In the genomic region with DNA sequence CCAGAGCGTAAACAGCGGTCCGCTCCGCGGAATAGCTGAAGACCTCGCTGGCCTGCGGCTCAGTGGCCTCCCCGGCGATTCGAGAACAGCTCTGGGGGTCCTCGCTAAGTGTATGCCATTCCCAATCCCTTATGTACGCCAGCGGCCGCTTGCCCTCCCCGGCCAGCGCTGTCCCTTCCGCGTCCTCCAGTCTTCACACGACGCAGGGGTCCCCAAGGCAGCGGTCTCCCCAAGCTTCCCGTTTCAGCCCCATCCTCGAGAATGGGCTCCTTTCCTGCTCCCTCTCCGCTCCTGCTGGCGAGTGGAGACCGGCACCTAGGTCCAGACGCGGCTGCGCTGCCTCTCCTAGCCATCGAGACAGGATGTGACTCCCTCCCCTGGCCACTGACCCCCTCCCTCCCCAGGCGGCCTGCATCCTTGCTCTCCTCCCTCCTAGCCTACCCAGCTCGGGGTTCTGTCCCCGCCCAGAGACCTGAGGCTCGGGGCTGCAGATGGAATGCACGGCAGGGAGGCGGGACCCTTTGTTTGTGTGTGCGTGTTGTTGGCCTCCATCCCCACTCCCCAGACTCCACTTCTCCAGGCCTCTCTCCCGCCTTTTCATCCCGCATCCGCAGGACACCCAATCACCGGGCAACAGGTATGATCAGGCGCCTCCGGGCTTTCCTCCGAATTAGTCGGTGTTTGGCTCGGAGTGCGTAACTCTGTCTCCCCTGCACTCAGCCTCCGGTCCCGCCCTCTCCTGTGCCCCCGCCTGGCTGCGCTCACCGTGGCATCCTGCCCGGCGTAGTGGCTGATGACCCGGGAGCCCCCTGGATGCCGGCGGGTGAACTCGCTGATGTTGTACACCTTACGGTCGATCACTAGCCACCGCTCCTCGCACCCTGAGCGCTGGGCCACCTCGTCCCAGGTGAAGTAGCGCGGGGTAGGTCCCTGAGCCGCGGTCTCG, we compare ENCODE assay signal across 8 cellular contexts. TPM values are rescaled to one million over a fixed set of nuclear protein-coding genes. Genes with fewer than 3 reads are reported as not detected.
DNase-seq lines count a peak whose midpoint lies in the region; ATAC-seq and TF ChIP-seq lines count a peak whose summit lies in the region.

No MANE protein-coding gene starts in this region.

- no peak for TF ChIP-seq POLR2A in esophagus muscularis mucosa (IDR thresholded peaks at IDR 0.05; ENCODE audit: low read depth)

- H3K4me1 Mint-ChIP-seq in activated T-cell treated with anti-CD3 and anti-CD28 coated beads, Interleukin-2, amount 50 U/mL, for 4 hours (ENCODE audit: low read depth) = peaks cover 13% of the 10 kb centered on the region

- peaks cover 11 to 29% (median 22%) of the 10 kb centered on the region in 4 donors for H3K4me1 ChIP-seq in esophagus muscularis mucosa
- peaks cover 23% of the 10 kb centered on the region for H3K4me1 ChIP-seq in mucosa of stomach (ENCODE audit: control insufficient read depth, insufficient read depth, low read length)

- WGBS in esophagus muscularis mucosa = 0% methylated on average over 42 of the region's 69 CpGs

- no peaks in the 10 kb centered on the region for H3K9me3 ChIP-seq in esophagus muscularis mucosa
- no peaks in the 10 kb centered on the region for H3K9me3 ChIP-seq in mucosa of stomach (ENCODE audit: control insufficient read depth, low read length)

- no peak for TF ChIP-seq CTCF in esophagus muscularis mucosa (IDR thresholded peaks at IDR 0.05)

- intact Hi-C loops in esophagus muscularis mucosa (cut with DNase I) = no loop called here

- H3K27me3 ChIP-seq in esophagus muscularis mucosa (peaks cover 0 to 13% (median 0%) of the 10 kb centered on the region in 4 donors), mucosa of stomach (ENCODE audit: control insufficient read depth, insufficient read depth, low read length) (peaks cover 24% of the 10 kb centered on the region)

- no peaks in the 10 kb centered on the region for H3K36me3 Mint-ChIP-seq in activated T-cell treated with anti-CD3 and anti-CD28 coated beads, Interleukin-2, amount 50 U/mL, for 4 hours (ENCODE audit: insufficient read depth)

- no peaks in the 10 kb centered on the region for H3K9me3 Mint-ChIP-seq in activated T-cell treated with anti-CD3 and anti-CD28 coated beads, Interleukin-2, amount 50 U/mL, for 4 hours

- peaks cover 29% of the 10 kb centered on the region for H3K27me3 Mint-ChIP-seq in activated T-cell treated with anti-CD3 and anti-CD28 coated beads, Interleukin-2, amount 50 U/mL, for 4 hours (ENCODE audit: low read depth)

- no peak for TF ChIP-seq EP300 in esophagus muscularis mucosa (IDR thresholded peaks at IDR 0.05)

- peak overlapping the region; percentile 71 to 88 (median 74) for H3K4me3 ChIP-seq in esophagus muscularis mucosa
- H3K4me3 ChIP-seq in mucosa of stomach (ENCODE audit: low read length) = peak overlapping the region; percentile 68

- peak overlapping the region; percentile 73 for H3K9ac ChIP-seq in mucosa of stomach (ENCODE audit: low read length)

- H3K27ac ChIP-seq in esophagus muscularis mucosa (replicated peaks in 1 of 4) = peak overlapping the region; percentile 95 to 99 (median 97)

- H3K36me3 ChIP-seq in esophagus muscularis mucosa (peaks cover 8 to 24% (median 17%) of the 10 kb centered on the region in 4 donors), mucosa of stomach (ENCODE audit: control insufficient read depth, insufficient read depth, low read length) (no peaks in the 10 kb centered on the region)

- ATAC-seq in GM18867 (IDR thresholded peaks at IDR 0.05; ENCODE audit: unreplicated experiment) (peak; percentile 45), HG03175 (IDR thresholded peaks at IDR 0.05; ENCODE audit: unreplicated experiment) (peak; percentile 36)
- ATAC-seq in activated T-cell treated with anti-CD3 and anti-CD28 coated beads, Interleukin-2, amount 50 U/mL, for 4 hours = peak; percentile 71 to 77

- H3K4me3 Mint-ChIP-seq in activated T-cell treated with anti-CD3 and anti-CD28 coated beads, Interleukin-2, amount 50 U/mL, for 4 hours = peak overlapping the region; percentile 84

- DNase-seq in AG20443 (ENCODE audit: low spot score) = peak; percentile 73
- peak; percentile 38 for DNase-seq in NCI-H748 treated with DMSO at 0.1 percent for 48 hours (lab: John Stamatoyannopoulos, UW)
- DNase-seq in activated T-cell treated with anti-CD3 and anti-CD28 coated beads, Interleukin-2, amount 50 U/mL, for 4 hours = peak; percentile 49
- DNase-seq in esophagus muscularis mucosa (ENCODE audit: extremely low spot score) = no peak
- peak; percentile 65 for DNase-seq in superior temporal gyrus (ENCODE audit: extremely low spot score)

RNA-seq across cellular contexts. Expression of gene FADS1, which starts 0.7 kb away (rescaled TPM):
- 1 to 10 TPM; 2.1 to 3.5 (median 3.3) TPM for total RNA-seq in activated T-cell treated with anti-CD3 and anti-CD28 coated beads, Interleukin-2, amount 50 U/mL, for 4 hours
- 10 to 100 TPM; 20.2 to 26.0 (median 23.8) TPM for total RNA-seq in esophagus muscularis mucosa

RNA-seq across cellular contexts. Expression of gene FADS2, which starts 12.0 kb away (rescaled TPM):
- 1 to 10 TPM; 2.5 to 3.6 (median 3.1) TPM for total RNA-seq in activated T-cell treated with anti-CD3 and anti-CD28 coated beads, Interleukin-2, amount 50 U/mL, for 4 hours
- total RNA-seq in esophagus muscularis mucosa = 10 to 100 TPM; 15.9 to 32.8 (median 28.0) TPM

RNA-seq across cellular contexts. Expression of gene FEN1, which starts 23.4 kb away (rescaled TPM):
- total RNA-seq in activated T-cell treated with anti-CD3 and anti-CD28 coated beads, Interleukin-2, amount 50 U/mL, for 4 hours = 100 to 1,000 TPM in 1 of 3 donors, 10 to 100 TPM in 2; 92.8 to 108 (median 94.2) TPM
- 10 to 100 TPM in 1 of 4 donors, 1 to 10 TPM in 3; 5.0 to 10.2 (median 7.5) TPM for total RNA-seq in esophagus muscularis mucosa

RNA-seq across cellular contexts. Expression of gene TMEM258, which starts 23.7 kb away (rescaled TPM):
- 100 to 1,000 TPM; 139 to 143 (median 142) TPM for total RNA-seq in activated T-cell treated with anti-CD3 and anti-CD28 coated beads, Interleukin-2, amount 50 U/mL, for 4 hours
- total RNA-seq in esophagus muscularis mucosa = 10 to 100 TPM; 34.5 to 48.2 (median 43.8) TPM

Comparison
In these comparisons a context has a peak if more than half of its experiments do, and no peak if none do; other contexts are left out.
1. RNA of gene FADS1, which starts 0.7 kb away (total RNA-seq): 20.2 to 26.0 TPM in esophagus muscularis mucosa; 2.1 to 3.5 TPM in activated T-cell treated with anti-CD3 and anti-CD28 coated beads, Interleukin-2, amount 50 U/mL, for 4 hours; every median in the first group is over 4 times any median in the second.
2. RNA of gene FEN1, which starts 23.4 kb away (total RNA-seq): 92.8 to 108 TPM in activated T-cell treated with anti-CD3 and anti-CD28 coated beads, Interleukin-2, amount 50 U/mL, for 4 hours; 5.0 to 10.2 TPM in esophagus muscularis mucosa; every median in the first group is over 4 times any median in the second.
3. Peak in every context shown above with its lines, with median percentiles within 50 percentile points of each other: ATAC-seq.